Comparison of ENCODE assay signal across 13 cellular contexts in genomic region chr7:50205011-50205410, GRCh38.
DNase-seq lines count a peak whose midpoint lies in the region; ATAC-seq and TF ChIP-seq lines count a peak whose summit lies in the region.
"Had no signal": no experiment of that assay in that cellular context is flagged by ENCODE, and none has a peak within 500 bp of the region (broad histone marks: within the 10 kb centered on the region; RNA-seq: fewer than 3 reads in every experiment).

No MANE protein-coding gene starts in this region.

- peak; percentile 64 for DNase-seq in activated CD8-positive, alpha-beta memory T cell treated with anti-CD3 and anti-CD28 coated beads for 24 hours
- no peak for DNase-seq in activated CD8-positive, alpha-beta memory T cell treated with anti-CD3 and anti-CD28 coated beads, Interleukin-2, amount 10 ng/mL, durations not matched to agents 7 days and 5 days
- peak; percentile 24 for DNase-seq in WTC11 (ENCODE audit: low spot score)
- DNase-seq in natural killer cell treated with Interleukin-12 subunit alpha and Interleukin-12 subunit beta and Interleukin-15 and Interleukin-18, amount 100 ng/mL, for 72 hours (ENCODE audit: low spot score): no peak
- DNase-seq in stimulated activated CD4-positive, alpha-beta T cell treated with anti-CD3 and anti-CD28 coated beads, Interleukin-12 subunit alpha, Interleukin-12 subunit beta, amount 100 ng/mL, for 4 hours: no peak
- DNase-seq in NCI-H1436 (lab: John Stamatoyannopoulos, UW): no peak
- DNase-seq in amygdala (lab: John Stamatoyannopoulos, UW): no peak
- DNase-seq: NCI-H1436 treated with DMSO at 0.1 percent for 48 hours had no signal

- H3K36me3 Mint-ChIP-seq in activated CD8-positive, alpha-beta memory T cell treated with anti-CD3 and anti-CD28 coated beads, Interleukin-2, amount 10 ng/mL, durations not matched to agents 7 days and 5 days: peaks cover 2% of the 10 kb centered on the region
- no peaks in the 10 kb centered on the region for H3K36me3 Mint-ChIP-seq in WTC11
- no peaks in the 10 kb centered on the region for H3K36me3 Mint-ChIP-seq in natural killer cell treated with Interleukin-12 subunit alpha and Interleukin-12 subunit beta and Interleukin-15 and Interleukin-18, amount 100 ng/mL, for 72 hours
- H3K36me3 Mint-ChIP-seq: CD8-positive, alpha-beta memory T cell had no signal

- POLR2A ChIA-PET in WTC11 (lab: Charles Lee): no interaction called here

- H3K27ac Mint-ChIP-seq in activated CD8-positive, alpha-beta memory T cell treated with anti-CD3 and anti-CD28 coated beads, Interleukin-2, amount 10 ng/mL, durations not matched to agents 7 days and 5 days: no peak overlapping the region
- H3K27ac Mint-ChIP-seq in WTC11: no peak overlapping the region
- peak overlapping the region in 1 of 2 donors; percentile 21 for H3K27ac Mint-ChIP-seq in natural killer cell treated with Interleukin-12 subunit alpha and Interleukin-12 subunit beta and Interleukin-15 and Interleukin-18, amount 100 ng/mL, for 72 hours

- no peaks in the 10 kb centered on the region for H3K9me3 Mint-ChIP-seq in activated CD8-positive, alpha-beta memory T cell treated with anti-CD3 and anti-CD28 coated beads, Interleukin-2, amount 10 ng/mL, durations not matched to agents 7 days and 5 days (ENCODE audit: low read depth)
- no peaks in the 10 kb centered on the region for H3K9me3 Mint-ChIP-seq in WTC11
- no peaks in the 10 kb centered on the region for H3K9me3 Mint-ChIP-seq in natural killer cell treated with Interleukin-12 subunit alpha and Interleukin-12 subunit beta and Interleukin-15 and Interleukin-18, amount 100 ng/mL, for 72 hours
- H3K9me3 Mint-ChIP-seq: activated CD4-positive, alpha-beta memory T cell treated with anti-CD3 and anti-CD28 coated beads, Interleukin-2, amount 10 ng/mL, durations not matched to agents 7 days and 5 days; CD8-positive, alpha-beta memory T cell; neural crest cell; stimulated activated naive CD8-positive, alpha-beta T cell treated with anti-CD3 and anti-CD28 coated beads, Interleukin-15, amount 100 ng/mL, for 72 hours had no signal

- H3K4me1 Mint-ChIP-seq in activated CD8-positive, alpha-beta memory T cell treated with anti-CD3 and anti-CD28 coated beads, Interleukin-2, amount 10 ng/mL, durations not matched to agents 7 days and 5 days: peaks cover 77% of the 10 kb centered on the region
- peaks cover 12% of the 10 kb centered on the region for H3K4me1 Mint-ChIP-seq in WTC11
- peaks cover 39 to 41% of the 10 kb centered on the region in 2 donors for H3K4me1 Mint-ChIP-seq in natural killer cell treated with Interleukin-12 subunit alpha and Interleukin-12 subunit beta and Interleukin-15 and Interleukin-18, amount 100 ng/mL, for 72 hours (ENCODE audit: low read depth in 2 of 2)
- H3K4me1 Mint-ChIP-seq: neural crest cell had no signal

- no peaks in the 10 kb centered on the region for H3K27me3 Mint-ChIP-seq in activated CD8-positive, alpha-beta memory T cell treated with anti-CD3 and anti-CD28 coated beads, Interleukin-2, amount 10 ng/mL, durations not matched to agents 7 days and 5 days
- no peaks in the 10 kb centered on the region; the same call in 1 of the 2 replicates for H3K27me3 Mint-ChIP-seq in WTC11 (ENCODE audit: low read depth)
- H3K27me3 Mint-ChIP-seq in natural killer cell treated with Interleukin-12 subunit alpha and Interleukin-12 subunit beta and Interleukin-15 and Interleukin-18, amount 100 ng/mL, for 72 hours: peaks cover 2 to 10% of the 10 kb centered on the region in 2 donors
- H3K27me3 Mint-ChIP-seq: activated CD4-positive, alpha-beta memory T cell treated with anti-CD3 and anti-CD28 coated beads, Interleukin-2, amount 10 ng/mL, durations not matched to agents 7 days and 5 days; stimulated activated naive CD8-positive, alpha-beta T cell treated with anti-CD3 and anti-CD28 coated beads, Interleukin-15, amount 100 ng/mL, for 72 hours had no signal

- no peak for TF ChIP-seq CTCF in WTC11 (IDR thresholded peaks at IDR 0.05)

- no peak for ATAC-seq in activated CD8-positive, alpha-beta memory T cell treated with anti-CD3 and anti-CD28 coated beads, Interleukin-2, amount 10 ng/mL, durations not matched to agents 7 days and 5 days
- ATAC-seq in GM18867 (IDR thresholded peaks at IDR 0.05; ENCODE audit: unreplicated experiment) (peak; percentile 8), WTC11 (peak; percentile 58)
- ATAC-seq in natural killer cell treated with Interleukin-12 subunit alpha and Interleukin-12 subunit beta and Interleukin-15 and Interleukin-18, amount 100 ng/mL, for 72 hours: no peak

- CTCF ChIA-PET in activated CD8-positive, alpha-beta memory T cell treated with anti-CD3 and anti-CD28 coated beads, Interleukin-2, amount 10 ng/mL, durations not matched to agents 7 days and 5 days (lab: Charles Lee): interaction anchor here (0.6 to 8.9 kb wide), 48 partner anchors 9 to 265 kb away, joined by 3 to 197 read pairs (median 5); partner anchors contain the start of genes FIGNL1 and IKZF1
- CTCF ChIA-PET in WTC11 (lab: Charles Lee): interaction anchor here (0.6 to 1.7 kb wide), 33 partner anchors 10 to 1268 kb away, joined by 3 to 26 read pairs (median 3); partner anchors contain the start of genes IKZF1 and ZPBP

- H3K4me3 Mint-ChIP-seq in activated CD8-positive, alpha-beta memory T cell treated with anti-CD3 and anti-CD28 coated beads, Interleukin-2, amount 10 ng/mL, durations not matched to agents 7 days and 5 days: no peak overlapping the region
- H3K4me3 Mint-ChIP-seq in WTC11: no peak overlapping the region
- H3K4me3 Mint-ChIP-seq in natural killer cell treated with Interleukin-12 subunit alpha and Interleukin-12 subunit beta and Interleukin-15 and Interleukin-18, amount 100 ng/mL, for 72 hours: peak overlapping the region; percentile 61
- H3K4me3 Mint-ChIP-seq: neural crest cell had no signal

TF ChIP-seq in WTC11, 78 proteins besides CTCF, POLR2A, EP300 and RAD21:
- no peak for TF ChIP-seq NFYB (CRISPR knock-in tag; conservative IDR thresholded peaks at IDR 0.05; ENCODE audit: low read depth)
- TF ChIP-seq NR3C1 (CRISPR knock-in tag; conservative IDR thresholded peaks at IDR 0.05; ENCODE audit: low read depth): no peak
- TF ChIP-seq ESRRA (CRISPR knock-in tag; IDR thresholded peaks at IDR 0.05; ENCODE audit: borderline replicate concordance): no peak

Comparison
In these comparisons a context has a peak if more than half of its experiments do, and no peak if none do; other contexts are left out.
1. DNase-seq: peak in activated CD8-positive, alpha-beta memory T cell treated with anti-CD3 and anti-CD28 coated beads for 24 hours (single experiment) and WTC11 (single experiment); none in activated CD8-positive, alpha-beta memory T cell treated with anti-CD3 and anti-CD28 coated beads, Interleukin-2, amount 10 ng/mL, durations not matched to agents 7 days and 5 days (single experiment), natural killer cell treated with Interleukin-12 subunit alpha and Interleukin-12 subunit beta and Interleukin-15 and Interleukin-18, amount 100 ng/mL, for 72 hours (single experiment), stimulated activated CD4-positive, alpha-beta T cell treated with anti-CD3 and anti-CD28 coated beads, Interleukin-12 subunit alpha, Interleukin-12 subunit beta, amount 100 ng/mL, for 4 hours (single experiment), NCI-H1436 (single experiment) and amygdala (0 of 56).
2. ATAC-seq: peak in GM18867 (single experiment) and WTC11 (single experiment); none in activated CD8-positive, alpha-beta memory T cell treated with anti-CD3 and anti-CD28 coated beads, Interleukin-2, amount 10 ng/mL, durations not matched to agents 7 days and 5 days (single experiment) and natural killer cell treated with Interleukin-12 subunit alpha and Interleukin-12 subunit beta and Interleukin-15 and Interleukin-18, amount 100 ng/mL, for 72 hours (0 of 2).